ENCODE assay signal across 16 cellular contexts in the genomic region with DNA sequence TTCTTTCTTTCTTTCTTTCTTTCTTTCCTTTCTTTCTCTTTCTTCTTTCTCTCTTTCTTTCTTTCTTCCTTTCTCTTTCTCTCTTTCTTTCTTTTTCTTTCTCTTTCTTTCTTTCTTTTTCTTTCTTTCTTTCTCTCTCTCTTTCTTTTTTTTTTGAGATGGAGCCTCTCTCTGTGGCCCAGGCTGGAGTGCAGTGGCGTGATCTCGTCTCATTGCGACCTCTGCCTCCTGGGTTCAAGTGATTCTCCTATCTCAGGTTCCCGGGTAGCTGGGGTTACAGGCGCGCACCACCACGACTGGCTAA. TPM values are rescaled to one million over a fixed set of nuclear protein-coding genes. Genes with fewer than 3 reads are reported as not detected.
DNase-seq lines count a peak whose midpoint lies in the region; ATAC-seq and TF ChIP-seq lines count a peak whose summit lies in the region.
"Not testable (repeated sequence)": the region's sequence is repeated elsewhere in the genome, so short reads cannot be mapped to it uniquely, and the experiment has no call there.
"Had no signal": no experiment of that assay in that cellular context is flagged by ENCODE, and none has a peak within 500 bp of the region (broad histone marks: within the 10 kb centered on the region; RNA-seq: fewer than 3 reads in every experiment).

No MANE protein-coding gene starts in this region.

- TF ChIP-seq CTCF in CD14-positive monocyte (IDR thresholded peaks at IDR 0.05); HEK293 (tag by site-specific recombination; IDR thresholded peaks at IDR 0.05); activated CD8-positive, alpha-beta T cell treated with anti-CD3 and anti-CD28 coated beads for 36 hours (IDR thresholded peaks at IDR 0.05); neutrophil (IDR thresholded peaks at IDR 0.05): not testable (repeated sequence)

- H3K36me3 Mint-ChIP-seq in CD14-positive monocyte: peaks cover 48 to 62% of the 10 kb centered on the region in 2 donors
- H3K36me3 Mint-ChIP-seq in T-helper 2 cell treated with Interferon-gamma antibody and Interleukin-4, amounts not matched to agents 5 μg/mL and 100 μg/mL, for 36 hours (ENCODE audit: low read depth): peaks cover 53% of the 10 kb centered on the region
- H3K36me3 Mint-ChIP-seq in activated CD8-positive, alpha-beta T cell treated with anti-CD3 and anti-CD28 coated beads for 36 hours (ENCODE audit: low read depth); activated naive CD8-positive, alpha-beta T cell treated with anti-CD3 and anti-CD28 coated beads, Interleukin-2, amount 50 U/mL, for 24 hours (ENCODE audit: low read depth): not testable (repeated sequence)
- peaks cover 31% of the 10 kb centered on the region for H3K36me3 Mint-ChIP-seq in activated T-helper 1 cell treated with anti-CD3 and anti-CD28 coated beads, Interleukin-12 subunit alpha, Interleukin-12 subunit beta, Interleukin-2, Interleukin-4 antibody, amounts not matched to agents 30 ng/mL and 10 ng/mL and 1 ng/mL, durations not matched to agents 14 hours and 24 hours and 36 hours (ENCODE audit: low read depth)
- H3K36me3 Mint-ChIP-seq in memory B cell: peaks cover 16% of the 10 kb centered on the region

- not testable (repeated sequence) for H3K36me3 ChIP-seq in HEK293 (ENCODE audit: control insufficient read depth in 2 of 2, insufficient read depth in 1 of 2, low read length in 2 of 2)
- H3K36me3 ChIP-seq in neutrophil: peaks cover 52% of the 10 kb centered on the region

- ATAC-seq in activated CD8-positive, alpha-beta T cell treated with anti-CD3 and anti-CD28 coated beads for 36 hours; activated naive CD8-positive, alpha-beta T cell treated with anti-CD3 and anti-CD28 coated beads, Interleukin-2, amount 50 U/mL, for 24 hours; memory B cell (ENCODE audit: low read depth): not testable (repeated sequence)

- H3K4me1 Mint-ChIP-seq in CD14-positive monocyte: peaks cover 85% of the 10 kb centered on the region
- peaks cover 48% of the 10 kb centered on the region for H3K4me1 Mint-ChIP-seq in T-helper 2 cell treated with Interferon-gamma antibody and Interleukin-4, amounts not matched to agents 5 μg/mL and 100 μg/mL, for 36 hours (ENCODE audit: low read depth)
- peaks cover 63% of the 10 kb centered on the region for H3K4me1 Mint-ChIP-seq in activated CD8-positive, alpha-beta T cell treated with anti-CD3 and anti-CD28 coated beads for 36 hours (ENCODE audit: low read depth)
- peaks cover 79% of the 10 kb centered on the region for H3K4me1 Mint-ChIP-seq in activated T-helper 1 cell treated with anti-CD3 and anti-CD28 coated beads, Interleukin-12 subunit alpha, Interleukin-12 subunit beta, Interleukin-2, Interleukin-4 antibody, amounts not matched to agents 30 ng/mL and 10 ng/mL and 1 ng/mL, durations not matched to agents 14 hours and 24 hours and 36 hours (ENCODE audit: low read depth)
- H3K4me1 Mint-ChIP-seq in activated naive CD8-positive, alpha-beta T cell treated with anti-CD3 and anti-CD28 coated beads, Interleukin-2, amount 50 U/mL, for 24 hours: peaks cover 81% of the 10 kb centered on the region
- H3K4me1 Mint-ChIP-seq in memory B cell: peaks cover 53% of the 10 kb centered on the region

- H3K27me3 Mint-ChIP-seq in CD14-positive monocyte (ENCODE audit: low read depth in 3 of 3); T-helper 2 cell treated with Interferon-gamma antibody and Interleukin-4, amounts not matched to agents 5 μg/mL and 100 μg/mL, for 36 hours (ENCODE audit: low read depth); activated CD8-positive, alpha-beta T cell treated with anti-CD3 and anti-CD28 coated beads for 36 hours; activated T-helper 1 cell treated with anti-CD3 and anti-CD28 coated beads, Interleukin-12 subunit alpha, Interleukin-12 subunit beta, Interleukin-2, Interleukin-4 antibody, amounts not matched to agents 30 ng/mL and 10 ng/mL and 1 ng/mL, durations not matched to agents 14 hours and 24 hours and 36 hours (ENCODE audit: insufficient read depth); activated naive CD8-positive, alpha-beta T cell treated with anti-CD3 and anti-CD28 coated beads, Interleukin-2, amount 50 U/mL, for 24 hours; memory B cell: not testable (repeated sequence)

- intact Hi-C loops in CD14-positive monocyte (cut with micrococcal nuclease): loop anchor here (10.0 kb wide), 2 partner anchors 70 to 220 kb away; no protein-coding TSS in a partner anchor
- intact Hi-C loops in activated CD8-positive, alpha-beta T cell treated with anti-CD3 and anti-CD28 coated beads for 36 hours (cut with micrococcal nuclease); activated T-helper 1 cell treated with anti-CD3 and anti-CD28 coated beads, Interleukin-12 subunit alpha, Interleukin-12 subunit beta, Interleukin-2, Interleukin-4 antibody, amounts not matched to agents 30 ng/mL and 10 ng/mL and 1 ng/mL, durations not matched to agents 14 hours and 24 hours and 36 hours (cut with micrococcal nuclease): not testable (repeated sequence)

- not testable (repeated sequence) for H3K9me3 Mint-ChIP-seq in CD14-positive monocyte; T-helper 2 cell treated with Interferon-gamma antibody and Interleukin-4, amounts not matched to agents 5 μg/mL and 100 μg/mL, for 36 hours; activated CD8-positive, alpha-beta T cell treated with anti-CD3 and anti-CD28 coated beads for 36 hours; activated T-helper 1 cell treated with anti-CD3 and anti-CD28 coated beads, Interleukin-12 subunit alpha, Interleukin-12 subunit beta, Interleukin-2, Interleukin-4 antibody, amounts not matched to agents 30 ng/mL and 10 ng/mL and 1 ng/mL, durations not matched to agents 14 hours and 24 hours and 36 hours; activated naive CD8-positive, alpha-beta T cell treated with anti-CD3 and anti-CD28 coated beads, Interleukin-2, amount 50 U/mL, for 24 hours; memory B cell

- H3K4me1 ChIP-seq in HEK293 (ENCODE audit: control insufficient read depth, insufficient read depth, low read length): not testable (repeated sequence)
- H3K4me1 ChIP-seq in neutrophil (ENCODE audit: control insufficient read depth in 1 of 2, insufficient read depth in 1 of 2, low read depth in 1 of 2, low read length in 1 of 2): peaks cover 72 to 87% of the 10 kb centered on the region in 2 experiments

- H3K4me3 ChIP-seq in HEK293 (ENCODE audit: low read depth, low read length): not testable (repeated sequence)
- H3K4me3 ChIP-seq in neutrophil (ENCODE audit: low read depth in 1 of 2, low read length in 1 of 2): peak overlapping the region; percentile 94 to 100

- H3K4me3 Mint-ChIP-seq in CD14-positive monocyte (peak overlapping the region; percentile 98 to 100), memory B cell (peak overlapping the region; percentile 37)
- H3K4me3 Mint-ChIP-seq in T-helper 2 cell treated with Interferon-gamma antibody and Interleukin-4, amounts not matched to agents 5 μg/mL and 100 μg/mL, for 36 hours: peak overlapping the region; percentile 97
- peak overlapping the region; percentile 80 for H3K4me3 Mint-ChIP-seq in activated CD8-positive, alpha-beta T cell treated with anti-CD3 and anti-CD28 coated beads for 36 hours
- H3K4me3 Mint-ChIP-seq in activated T-helper 1 cell treated with anti-CD3 and anti-CD28 coated beads, Interleukin-12 subunit alpha, Interleukin-12 subunit beta, Interleukin-2, Interleukin-4 antibody, amounts not matched to agents 30 ng/mL and 10 ng/mL and 1 ng/mL, durations not matched to agents 14 hours and 24 hours and 36 hours: peak overlapping the region; percentile 97
- peak overlapping the region; percentile 81 for H3K4me3 Mint-ChIP-seq in activated naive CD8-positive, alpha-beta T cell treated with anti-CD3 and anti-CD28 coated beads, Interleukin-2, amount 50 U/mL, for 24 hours

- not testable (repeated sequence) for H3K27ac ChIP-seq in HEK293 (ENCODE audit: extremely low read depth, low read depth, low read length)
- peak overlapping the region; percentile 96 for H3K27ac ChIP-seq in neutrophil

- not testable (repeated sequence) for H3K9me3 ChIP-seq in HEK293 (ENCODE audit: control insufficient read depth, insufficient read depth, low read depth, low read length); neutrophil

- POLR2A ChIA-PET in HEK293 (lab: Yijun Ruan, JAX): not testable (repeated sequence)
- POLR2A ChIA-PET in activated CD8-positive, alpha-beta T cell treated with anti-CD3 and anti-CD28 coated beads for 36 hours (lab: Charles Lee): interaction anchor here (0.6 kb wide), 1 partner anchor 61 kb away, joined by 3 read pairs; a partner anchor contains a TSS

- peak overlapping the region; percentile 96 to 99 (median 99) for H3K27ac Mint-ChIP-seq in CD14-positive monocyte
- H3K27ac Mint-ChIP-seq in T-helper 2 cell treated with Interferon-gamma antibody and Interleukin-4, amounts not matched to agents 5 μg/mL and 100 μg/mL, for 36 hours: peak overlapping the region; percentile 85
- peak overlapping the region; percentile 78 for H3K27ac Mint-ChIP-seq in activated CD8-positive, alpha-beta T cell treated with anti-CD3 and anti-CD28 coated beads for 36 hours
- H3K27ac Mint-ChIP-seq in activated T-helper 1 cell treated with anti-CD3 and anti-CD28 coated beads, Interleukin-12 subunit alpha, Interleukin-12 subunit beta, Interleukin-2, Interleukin-4 antibody, amounts not matched to agents 30 ng/mL and 10 ng/mL and 1 ng/mL, durations not matched to agents 14 hours and 24 hours and 36 hours: peak overlapping the region; percentile 19
- H3K27ac Mint-ChIP-seq in activated naive CD8-positive, alpha-beta T cell treated with anti-CD3 and anti-CD28 coated beads, Interleukin-2, amount 50 U/mL, for 24 hours: not testable (repeated sequence)
- H3K27ac Mint-ChIP-seq in memory B cell: peak overlapping the region; percentile 16

- CTCF ChIA-PET in HEK293 (lab: Yijun Ruan, JAX): not testable (repeated sequence)
- CTCF ChIA-PET in activated CD8-positive, alpha-beta T cell treated with anti-CD3 and anti-CD28 coated beads for 36 hours (lab: Charles Lee): interaction anchor here (1.2 to 2.0 kb wide), 2 partner anchors 16 to 41 kb away, joined by 3 to 6 read pairs; no protein-coding TSS in a partner anchor

- not testable (repeated sequence) for H3K27me3 ChIP-seq in neutrophil

- DNase-seq in CD14-positive monocyte (ENCODE audit: low spot score); T-helper 2 cell treated with Interferon-gamma antibody and Interleukin-4, amounts not matched to agents 5 μg/mL and 100 μg/mL, for 36 hours (ENCODE audit: low spot score); activated CD8-positive, alpha-beta T cell treated with anti-CD3 and anti-CD28 coated beads for 36 hours; activated T-helper 1 cell treated with anti-CD3 and anti-CD28 coated beads, Interleukin-12 subunit alpha, Interleukin-12 subunit beta, Interleukin-2, Interleukin-4 antibody, amounts not matched to agents 30 ng/mL and 10 ng/mL and 1 ng/mL, durations not matched to agents 14 hours and 24 hours and 36 hours (ENCODE audit: low spot score); activated naive CD8-positive, alpha-beta T cell treated with anti-CD3 and anti-CD28 coated beads, Interleukin-2, amount 50 U/mL, for 24 hours; memory B cell (ENCODE audit: low spot score in 2 of 2): not testable (repeated sequence)

RNA-seq across cellular contexts. Expression of a gene that starts 2.7 kb away (rescaled TPM):
- polyA plus RNA-seq in CD14-positive monocyte: 100 to 1,000 TPM; 121 to 197 TPM
- 10 to 100 TPM; 21.0 to 21.4 TPM for total RNA-seq in activated CD8-positive, alpha-beta T cell treated with anti-CD3 and anti-CD28 coated beads for 36 hours
- total RNA-seq in activated T-helper 1 cell treated with anti-CD3 and anti-CD28 coated beads, Interleukin-12 subunit alpha, Interleukin-12 subunit beta, Interleukin-2, Interleukin-4 antibody, amounts not matched to agents 30 ng/mL and 10 ng/mL and 1 ng/mL, durations not matched to agents 14 hours and 24 hours and 36 hours: 45.6 and 50.9 TPM in 2 replicates
- total RNA-seq: Calu3, HT1080 had no signal

RNA-seq across cellular contexts. Expression of a gene that starts 35.9 kb away (rescaled TPM):
- polyA plus RNA-seq in CD14-positive monocyte: not detected
- total RNA-seq in activated CD8-positive, alpha-beta T cell treated with anti-CD3 and anti-CD28 coated beads for 36 hours: 1 to 10 TPM; 3.7 to 4.0 TPM
- 3.2 and 3.3 TPM in 2 replicates for total RNA-seq in activated T-helper 1 cell treated with anti-CD3 and anti-CD28 coated beads, Interleukin-12 subunit alpha, Interleukin-12 subunit beta, Interleukin-2, Interleukin-4 antibody, amounts not matched to agents 30 ng/mL and 10 ng/mL and 1 ng/mL, durations not matched to agents 14 hours and 24 hours and 36 hours
- total RNA-seq: Calu3, HT1080, MCF 10A had no signal

RNA-seq across cellular contexts. Expression of a gene that starts 55.9 kb away (rescaled TPM):
- polyA plus RNA-seq in CD14-positive monocyte: not detected
- total RNA-seq in activated CD8-positive, alpha-beta T cell treated with anti-CD3 and anti-CD28 coated beads for 36 hours: not detected
- total RNA-seq in activated T-helper 1 cell treated with anti-CD3 and anti-CD28 coated beads, Interleukin-12 subunit alpha, Interleukin-12 subunit beta, Interleukin-2, Interleukin-4 antibody, amounts not matched to agents 30 ng/mL and 10 ng/mL and 1 ng/mL, durations not matched to agents 14 hours and 24 hours and 36 hours: not detected in 2 replicates
- total RNA-seq: Calu3, GM23338, H9, HepG2, HFFc6, HT1080, MCF 10A, Peyer's patch had no signal
- polyA plus RNA-seq: GM23338, HepG2 had no signal

Comparison
In these comparisons a context has a peak if more than half of its experiments do, and no peak if none do; other contexts are left out.
1. H3K4me3 Mint-ChIP-seq: peak in every context shown above with its lines; median percentile 99 in CD14-positive monocyte; 97 in T-helper 2 cell treated with Interferon-gamma antibody and Interleukin-4, amounts not matched to agents 5 μg/mL and 100 μg/mL, for 36 hours; 97 in activated T-helper 1 cell treated with anti-CD3 and anti-CD28 coated beads, Interleukin-12 subunit alpha, Interleukin-12 subunit beta, Interleukin-2, Interleukin-4 antibody, amounts not matched to agents 30 ng/mL and 10 ng/mL and 1 ng/mL, durations not matched to agents 14 hours and 24 hours and 36 hours; 81 in activated naive CD8-positive, alpha-beta T cell treated with anti-CD3 and anti-CD28 coated beads, Interleukin-2, amount 50 U/mL, for 24 hours; 80 in activated CD8-positive, alpha-beta T cell treated with anti-CD3 and anti-CD28 coated beads for 36 hours; 37 in memory B cell.